In genomic region chr5:142248853-142249462, GRCh38 we compare ENCODE assay signal across 15 cellular contexts.
A peak's percentile ranks its signal among the peaks of the same experiment; 100 is the strongest.
DNase-seq lines count a peak whose midpoint lies in the region; ATAC-seq and TF ChIP-seq lines count a peak whose summit lies in the region.
"Had no signal": no experiment of that assay in that cellular context is flagged by ENCODE, and none has a peak within 500 bp of the region (broad histone marks: within the 10 kb centered on the region; RNA-seq: fewer than 3 reads in every experiment).

No MANE protein-coding gene starts in this region.

- no peak for TF ChIP-seq CTCF in AG09309 (IDR thresholded peaks at IDR 0.05; ENCODE audit: control insufficient read depth, insufficient read depth, low read depth, low read length, missing control alignments)
- no peak for TF ChIP-seq CTCF in fibroblast of lung (conservative IDR thresholded peaks at IDR 0.05 in 1 of 2, IDR thresholded peaks at IDR 0.05 in 1 of 2; ENCODE audit: low read depth in 1 of 2, low read length in 2 of 2)

- intact Hi-C loops in activated T-helper 1 cell treated with anti-CD3 and anti-CD28 coated beads, Interleukin-12 subunit alpha, Interleukin-12 subunit beta, Interleukin-2, Interleukin-4 antibody, amounts not matched to agents 30 ng/mL and 10 ng/mL and 1 ng/mL, durations not matched to agents 14 hours and 24 hours and 36 hours (cut with micrococcal nuclease), result no loop called here

- H3K27me3 ChIP-seq in fibroblast of lung (ENCODE audit: control insufficient read depth, insufficient read depth, low read length) (no peaks in the 10 kb centered on the region), mucosa of rectum (ENCODE audit: control insufficient read depth in 2 of 2, insufficient read depth in 2 of 2, low read length in 2 of 2) (no peaks in the 10 kb centered on the region)
- H3K27me3 ChIP-seq: cardiac muscle cell, foreskin keratinocyte had no signal

- no peak overlapping the region for H3K9ac ChIP-seq in fibroblast of lung (ENCODE audit: insufficient read depth, low read length)
- H3K9ac ChIP-seq in mucosa of rectum (ENCODE audit: low read depth in 1 of 2, low read length in 2 of 2), result no peak overlapping the region

- H3K27ac Mint-ChIP-seq in activated T-helper 1 cell treated with anti-CD3 and anti-CD28 coated beads, Interleukin-12 subunit alpha, Interleukin-12 subunit beta, Interleukin-2, Interleukin-4 antibody, amounts not matched to agents 30 ng/mL and 10 ng/mL and 1 ng/mL, durations not matched to agents 14 hours and 24 hours and 36 hours, result no peak overlapping the region
- H3K27ac Mint-ChIP-seq: CD4-positive, alpha-beta memory T cell; memory B cell; stimulated activated naive B cell treated with anti-CD40 and anti-IgM and Interleukin-4, amounts not matched to agents 10 μg/mL and 1 μg/mL and 100 μg/mL, for 72 hours had no signal

- no peak overlapping the region for H3K4me3 ChIP-seq in AG09309 (ENCODE audit: control insufficient read depth, low read depth, low read length)
- H3K4me3 ChIP-seq in fibroblast of lung (replicated peaks in 1 of 4; ENCODE audit: control extremely low read depth in 1 of 4, insufficient read depth in 1 of 4, low read depth in 3 of 4, low read length in 4 of 4), result no peak overlapping the region
- H3K4me3 ChIP-seq in mucosa of rectum (ENCODE audit: low read length in 2 of 2), result peak overlapping the region; percentile 13 to 31
- H3K4me3 ChIP-seq: cardiac muscle cell, GM12878 had no signal

- H3K4me2 ChIP-seq in fibroblast of lung (ENCODE audit: extremely low read depth, insufficient read depth, low read length), result peak overlapping the region; percentile 10

- no peaks in the 10 kb centered on the region for H3K4me1 Mint-ChIP-seq in activated T-helper 1 cell treated with anti-CD3 and anti-CD28 coated beads, Interleukin-12 subunit alpha, Interleukin-12 subunit beta, Interleukin-2, Interleukin-4 antibody, amounts not matched to agents 30 ng/mL and 10 ng/mL and 1 ng/mL, durations not matched to agents 14 hours and 24 hours and 36 hours (ENCODE audit: low read depth)
- H3K4me1 Mint-ChIP-seq: memory B cell; stimulated activated naive B cell treated with anti-CD40 and anti-IgM and Interleukin-4, amounts not matched to agents 10 μg/mL and 1 μg/mL and 100 μg/mL, for 72 hours had no signal

- H3K27me3 Mint-ChIP-seq in activated T-helper 1 cell treated with anti-CD3 and anti-CD28 coated beads, Interleukin-12 subunit alpha, Interleukin-12 subunit beta, Interleukin-2, Interleukin-4 antibody, amounts not matched to agents 30 ng/mL and 10 ng/mL and 1 ng/mL, durations not matched to agents 14 hours and 24 hours and 36 hours (ENCODE audit: insufficient read depth), result peaks cover 1% of the 10 kb centered on the region

- H3K27ac ChIP-seq in fibroblast of lung (ENCODE audit: insufficient read depth, low read length), result no peak overlapping the region
- H3K27ac ChIP-seq in mucosa of rectum (ENCODE audit: low read depth in 2 of 2, low read length in 2 of 2), result peak overlapping the region; percentile 52 to 71
- H3K27ac ChIP-seq: cardiac muscle cell, foreskin keratinocyte had no signal

- DNase-seq in AG09309 (ENCODE audit: low read depth), result peak; percentile 43
- peak; percentile 14 for DNase-seq in LHCN-M2 (ENCODE audit: low read depth)
- peak; percentile 27 to 38 for DNase-seq in fibroblast of lung (ENCODE audit: low read depth in 2 of 2)
- no peak for DNase-seq in NCI-H526 treated with DMSO at 0.1 percent for 48 hours (lab: John Stamatoyannopoulos, UW)
- DNase-seq in retina, result no peak
- DNase-seq in activated T-helper 1 cell treated with anti-CD3 and anti-CD28 coated beads, Interleukin-12 subunit alpha, Interleukin-12 subunit beta, Interleukin-2, Interleukin-4 antibody, amounts not matched to agents 30 ng/mL and 10 ng/mL and 1 ng/mL, durations not matched to agents 14 hours and 24 hours and 36 hours (ENCODE audit: low spot score), result no peak
- DNase-seq: activated T-cell treated with anti-CD3 and anti-CD28 coated beads for 4 hours; CD4-positive, alpha-beta memory T cell; foreskin keratinocyte; stimulated activated naive B cell treated with anti-CD40 and anti-IgM and Interleukin-4, amounts not matched to agents 10 μg/mL and 1 μg/mL and 100 μg/mL, for 72 hours had no signal

- no peaks in the 10 kb centered on the region for H3K9me3 Mint-ChIP-seq in activated T-helper 1 cell treated with anti-CD3 and anti-CD28 coated beads, Interleukin-12 subunit alpha, Interleukin-12 subunit beta, Interleukin-2, Interleukin-4 antibody, amounts not matched to agents 30 ng/mL and 10 ng/mL and 1 ng/mL, durations not matched to agents 14 hours and 24 hours and 36 hours
- H3K9me3 Mint-ChIP-seq: CD4-positive, alpha-beta memory T cell; memory B cell; stimulated activated naive B cell treated with anti-CD40 and anti-IgM and Interleukin-4, amounts not matched to agents 10 μg/mL and 1 μg/mL and 100 μg/mL, for 72 hours had no signal

- H3K9me3 ChIP-seq in fibroblast of lung (ENCODE audit: control insufficient read depth, insufficient read depth, low read depth, low read length) (no peaks in the 10 kb centered on the region), mucosa of rectum (ENCODE audit: control insufficient read depth in 2 of 2, low read length in 2 of 2) (no peaks in the 10 kb centered on the region)

- H3K36me3 ChIP-seq in fibroblast of lung (ENCODE audit: control insufficient read depth, insufficient read depth, low read length), result no peaks in the 10 kb centered on the region
- no peaks in the 10 kb centered on the region for H3K36me3 ChIP-seq in mucosa of rectum (ENCODE audit: control insufficient read depth in 2 of 2, insufficient read depth in 2 of 2, low read length in 2 of 2)
- H3K36me3 ChIP-seq: cardiac muscle cell had no signal

- no peak for ATAC-seq in HG03342 (IDR thresholded peaks at IDR 0.05; ENCODE audit: unreplicated experiment)
- ATAC-seq: foreskin keratinocyte; GM12878; stimulated activated naive B cell treated with anti-CD40 and anti-IgM and Interleukin-4, amounts not matched to agents 10 μg/mL and 1 μg/mL and 100 μg/mL, for 72 hours had no signal

- peaks cover 5% of the 10 kb centered on the region for H3K4me1 ChIP-seq in fibroblast of lung (ENCODE audit: control insufficient read depth, extremely low read depth, insufficient read depth, low read length)
- H3K4me1 ChIP-seq in mucosa of rectum (ENCODE audit: control insufficient read depth in 2 of 2, insufficient read depth in 2 of 2, low read length in 2 of 2), result peaks cover 3 to 21% of the 10 kb centered on the region in 2 donors
- H3K4me1 ChIP-seq: foreskin keratinocyte had no signal

- H4K20me1 ChIP-seq in fibroblast of lung (ENCODE audit: control insufficient read depth, extremely low read depth, insufficient read depth, low read length), result no peaks in the 10 kb centered on the region

- no peaks in the 10 kb centered on the region for H3K36me3 Mint-ChIP-seq in activated T-helper 1 cell treated with anti-CD3 and anti-CD28 coated beads, Interleukin-12 subunit alpha, Interleukin-12 subunit beta, Interleukin-2, Interleukin-4 antibody, amounts not matched to agents 30 ng/mL and 10 ng/mL and 1 ng/mL, durations not matched to agents 14 hours and 24 hours and 36 hours (ENCODE audit: low read depth)
- H3K36me3 Mint-ChIP-seq: CD4-positive, alpha-beta memory T cell had no signal

- H3K4me3 Mint-ChIP-seq in activated T-helper 1 cell treated with anti-CD3 and anti-CD28 coated beads, Interleukin-12 subunit alpha, Interleukin-12 subunit beta, Interleukin-2, Interleukin-4 antibody, amounts not matched to agents 30 ng/mL and 10 ng/mL and 1 ng/mL, durations not matched to agents 14 hours and 24 hours and 36 hours, result no peak overlapping the region
- H3K4me3 Mint-ChIP-seq: CD4-positive, alpha-beta memory T cell; memory B cell; stimulated activated naive B cell treated with anti-CD40 and anti-IgM and Interleukin-4, amounts not matched to agents 10 μg/mL and 1 μg/mL and 100 μg/mL, for 72 hours had no signal

- H2AFZ ChIP-seq in fibroblast of lung (ENCODE audit: low read length), result peak overlapping the region; percentile 43

- no peaks in the 10 kb centered on the region for H3K79me2 ChIP-seq in fibroblast of lung (ENCODE audit: control insufficient read depth, insufficient read depth, low read length)

Comparison
In these comparisons a context has a peak if more than half of its experiments do, and no peak if none do; other contexts are left out.
1. DNase-seq: peak in AG09309 (single experiment), LHCN-M2 (single experiment) and fibroblast of lung (2 of 2); none in NCI-H526 treated with DMSO at 0.1 percent for 48 hours (single experiment), retina (single experiment) and activated T-helper 1 cell treated with anti-CD3 and anti-CD28 coated beads, Interleukin-12 subunit alpha, Interleukin-12 subunit beta, Interleukin-2, Interleukin-4 antibody, amounts not matched to agents 30 ng/mL and 10 ng/mL and 1 ng/mL, durations not matched to agents 14 hours and 24 hours and 36 hours (single experiment).
2. H3K4me3 ChIP-seq: peak in mucosa of rectum (2 of 2); none in AG09309 (single experiment) and fibroblast of lung (0 of 4).